21 cellular contexts compared by ENCODE assay signal in the genomic region with DNA sequence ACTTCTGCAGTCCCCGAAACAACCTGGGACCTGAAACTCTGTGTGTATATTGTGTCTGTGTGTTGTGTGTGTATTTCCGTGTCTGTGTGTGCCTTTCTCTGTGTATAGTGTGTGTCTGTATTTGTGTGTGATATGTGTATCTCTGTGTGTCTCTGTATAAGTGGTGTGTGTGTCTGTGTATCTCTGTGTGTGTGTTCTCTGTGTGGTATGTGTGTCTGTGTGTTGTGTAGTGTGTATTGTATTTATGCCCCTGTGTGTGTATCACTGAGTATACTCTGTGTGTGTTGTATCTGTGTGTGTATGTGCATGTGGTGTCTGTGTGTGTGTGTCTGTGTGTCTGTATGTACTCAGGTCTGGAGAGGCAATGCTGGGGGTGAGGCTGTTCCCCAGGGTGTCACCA. TPM values are rescaled to one million over a fixed set of nuclear protein-coding genes. Genes with fewer than 3 reads are reported as not detected.
DNase-seq lines count a peak whose midpoint lies in the region; ATAC-seq, FAIRE-seq and TF ChIP-seq lines count a peak whose summit lies in the region.
"Had no signal": no experiment of that assay in that cellular context is flagged by ENCODE, and none has a peak within 500 bp of the region (broad histone marks: within the 10 kb centered on the region; RNA-seq: fewer than 3 reads in every experiment).

No MANE protein-coding gene starts in this region.

- H3K36me3 ChIP-seq in CD8-positive, alpha-beta memory T cell (ENCODE audit: insufficient read depth, low read length), result peaks cover 83% of the 10 kb centered on the region
- H3K36me3 ChIP-seq in naive thymus-derived CD4-positive, alpha-beta T cell (ENCODE audit: control insufficient read depth in 2 of 3, insufficient read depth in 3 of 3, low read length in 3 of 3), result peaks cover 11 to 94% (median 62%) of the 10 kb centered on the region in 3 experiments
- H3K36me3 ChIP-seq in kidney (ENCODE audit: control insufficient read depth in 1 of 2, insufficient read depth in 2 of 2, low read length in 2 of 2), result peaks cover 12 to 21% of the 10 kb centered on the region in 2 donors

- no peaks in the 10 kb centered on the region for H3K27me3 ChIP-seq in CD8-positive, alpha-beta memory T cell (ENCODE audit: insufficient read depth, low read length, poor library complexity, severe bottlenecking)
- H3K27me3 ChIP-seq in naive thymus-derived CD4-positive, alpha-beta T cell (ENCODE audit: control insufficient read depth in 2 of 2, insufficient read depth in 2 of 2, low read length in 2 of 2), result no peaks in the 10 kb centered on the region
- H3K27me3 ChIP-seq: BLaER1 treated with 17β-estradiol and CSF1 and Interleukin-3, amounts not matched to agents 10 nM and 100 nM; pancreas had no signal

- peak overlapping the region; percentile 66 for H3K27ac Mint-ChIP-seq in activated CD4-positive, alpha-beta T cell treated with anti-CD3 and anti-CD28 coated beads for 36 hours
- peak overlapping the region; percentile 71 to 97 (median 90) for H3K27ac Mint-ChIP-seq in CD8-positive, alpha-beta memory T cell
- H3K27ac Mint-ChIP-seq in activated T-helper 17 cell treated with anti-CD3 and anti-CD28 coated beads, Interleukin-2, amount 50 U/mL, for 72 hours, result peak overlapping the region; percentile 15
- peak overlapping the region; percentile 14 to 86 (median 67) for H3K27ac Mint-ChIP-seq in naive thymus-derived CD4-positive, alpha-beta T cell

- peaks cover 64% of the 10 kb centered on the region for H3K4me1 Mint-ChIP-seq in activated CD4-positive, alpha-beta T cell treated with anti-CD3 and anti-CD28 coated beads for 36 hours
- peaks cover 75 to 92% (median 90%) of the 10 kb centered on the region in 3 donors for H3K4me1 Mint-ChIP-seq in CD8-positive, alpha-beta memory T cell
- H3K4me1 Mint-ChIP-seq in activated T-helper 17 cell treated with anti-CD3 and anti-CD28 coated beads, Interleukin-2, amount 50 U/mL, for 72 hours, result peaks cover 40% of the 10 kb centered on the region
- peaks cover 37 to 83% (median 69%) of the 10 kb centered on the region in 7 donors for H3K4me1 Mint-ChIP-seq in naive thymus-derived CD4-positive, alpha-beta T cell

- DNase-seq in activated CD4-positive, alpha-beta T cell treated with anti-CD3 and anti-CD28 coated beads for 36 hours, result no peak
- no peak for DNase-seq in activated CD4-positive, alpha-beta T cell treated with anti-CD3 and anti-CD28 coated beads for 1 hour
- no peak for DNase-seq in CD8-positive, alpha-beta memory T cell
- DNase-seq in naive thymus-derived CD4-positive, alpha-beta T cell, result no peak
- no peak for DNase-seq in kidney
- DNase-seq: amniotic stem cell; DMS153; Kasumi-1; left ventricle myocardium inferior; NCI-H1105; NCI-H2107; NCI-H524; pancreas; stimulated activated CD4-positive, alpha-beta T cell treated with anti-CD3 and anti-CD28 coated beads, Interleukin-2, amount 100 ng/mL, for 48 hours had no signal

- POLR2A ChIA-PET in activated CD4-positive, alpha-beta T cell treated with anti-CD3 and anti-CD28 coated beads for 36 hours (lab: Charles Lee), result no interaction called here
- POLR2A ChIA-PET in CD8-positive, alpha-beta memory T cell (lab: Charles Lee), result interaction anchor here (0.6 kb wide), 1 partner anchor 160 kb away, joined by 5 read pairs; no protein-coding TSS in a partner anchor
- POLR2A ChIA-PET in naive thymus-derived CD4-positive, alpha-beta T cell (lab: Charles Lee), result interaction anchor here (1.4 kb wide), 1 partner anchor 12 kb away, joined by 3 read pairs; a partner anchor contains a TSS

- no peaks in the 10 kb centered on the region for H3K27me3 Mint-ChIP-seq in activated CD4-positive, alpha-beta T cell treated with anti-CD3 and anti-CD28 coated beads for 36 hours
- H3K27me3 Mint-ChIP-seq in CD8-positive, alpha-beta memory T cell, result no peaks in the 10 kb centered on the region
- no peaks in the 10 kb centered on the region for H3K27me3 Mint-ChIP-seq in activated T-helper 17 cell treated with anti-CD3 and anti-CD28 coated beads, Interleukin-2, amount 50 U/mL, for 72 hours
- H3K27me3 Mint-ChIP-seq in naive thymus-derived CD4-positive, alpha-beta T cell, result no peaks in the 10 kb centered on the region

- no peak overlapping the region for H3K4me3 ChIP-seq in CD8-positive, alpha-beta memory T cell (ENCODE audit: low read length)
- peak overlapping the region; percentile 14 for H3K4me3 ChIP-seq in naive thymus-derived CD4-positive, alpha-beta T cell (ENCODE audit: low read length)
- H3K4me3 ChIP-seq in kidney (ENCODE audit: low read length in 2 of 2), result no peak overlapping the region
- H3K4me3 ChIP-seq: BLaER1 treated with 17β-estradiol and CSF1 and Interleukin-3, amounts not matched to agents 10 nM and 100 nM; left ventricle myocardium inferior; pancreas; thoracic aorta had no signal

- CTCF ChIA-PET in activated CD4-positive, alpha-beta T cell treated with anti-CD3 and anti-CD28 coated beads for 36 hours (lab: Charles Lee), result no interaction called here
- CTCF ChIA-PET in CD8-positive, alpha-beta memory T cell (lab: Charles Lee), result no interaction called here
- CTCF ChIA-PET in naive thymus-derived CD4-positive, alpha-beta T cell (lab: Charles Lee), result interaction anchor here (2.6 kb wide), 1 partner anchor 11 kb away, joined by 9 read pairs; a partner anchor contains a TSS

- no peak overlapping the region for H3K4me3 Mint-ChIP-seq in activated CD4-positive, alpha-beta T cell treated with anti-CD3 and anti-CD28 coated beads for 36 hours
- H3K4me3 Mint-ChIP-seq in CD8-positive, alpha-beta memory T cell, result peak overlapping the region; percentile 1 to 56 (median 33)
- H3K4me3 Mint-ChIP-seq in activated T-helper 17 cell treated with anti-CD3 and anti-CD28 coated beads, Interleukin-2, amount 50 U/mL, for 72 hours, result peak overlapping the region; percentile 45
- H3K4me3 Mint-ChIP-seq in naive thymus-derived CD4-positive, alpha-beta T cell, result peak overlapping the region in 6 of 10 donors; percentile 2 to 63 (median 12)

- no peaks in the 10 kb centered on the region for H3K9me3 Mint-ChIP-seq in activated CD4-positive, alpha-beta T cell treated with anti-CD3 and anti-CD28 coated beads for 36 hours (ENCODE audit: low read depth)
- H3K9me3 Mint-ChIP-seq in CD8-positive, alpha-beta memory T cell, result no peaks in the 10 kb centered on the region
- no peaks in the 10 kb centered on the region for H3K9me3 Mint-ChIP-seq in activated T-helper 17 cell treated with anti-CD3 and anti-CD28 coated beads, Interleukin-2, amount 50 U/mL, for 72 hours
- no peaks in the 10 kb centered on the region for H3K9me3 Mint-ChIP-seq in naive thymus-derived CD4-positive, alpha-beta T cell

- H3K27ac ChIP-seq in CD8-positive, alpha-beta memory T cell (ENCODE audit: low read depth, low read length), result no peak overlapping the region
- H3K27ac ChIP-seq in naive thymus-derived CD4-positive, alpha-beta T cell (ENCODE audit: low read depth, low read length), result peak overlapping the region; percentile 49
- H3K27ac ChIP-seq in kidney (ENCODE audit: low read depth in 2 of 2, low read length in 2 of 2), result no peak overlapping the region
- H3K27ac ChIP-seq: BLaER1 treated with 17β-estradiol and CSF1 and Interleukin-3, amounts not matched to agents 10 nM and 100 nM; left ventricle myocardium inferior; pancreas; thoracic aorta; VCaP had no signal

- no peak for FAIRE-seq in kidney (lab: Jason Lieb, UNC)
- FAIRE-seq: A204.1, pancreas had no signal

- no peak overlapping the region for H3K9ac ChIP-seq in kidney (ENCODE audit: low read length in 2 of 2)
- H3K9ac ChIP-seq: BLaER1 treated with 17β-estradiol and CSF1 and Interleukin-3, amounts not matched to agents 10 nM and 100 nM had no signal

- TF ChIP-seq CTCF in kidney (IDR thresholded peaks at IDR 0.05; ENCODE audit: borderline replicate concordance, extremely low read depth, insufficient read depth), result no peak

- peaks cover 58% of the 10 kb centered on the region for H3K4me1 ChIP-seq in CD8-positive, alpha-beta memory T cell (ENCODE audit: insufficient read depth, low read length)
- peaks cover 13 to 62% of the 10 kb centered on the region in 2 donors for H3K4me1 ChIP-seq in naive thymus-derived CD4-positive, alpha-beta T cell (ENCODE audit: control insufficient read depth in 2 of 2, insufficient read depth in 2 of 2, low read length in 2 of 2)
- no peaks in the 10 kb centered on the region for H3K4me1 ChIP-seq in kidney (ENCODE audit: control insufficient read depth in 1 of 2, insufficient read depth in 1 of 2, low read depth in 1 of 2, low read length in 2 of 2)
- H3K4me1 ChIP-seq: BLaER1 treated with 17β-estradiol and CSF1 and Interleukin-3, amounts not matched to agents 10 nM and 100 nM; left ventricle myocardium inferior; pancreas had no signal

- no peaks in the 10 kb centered on the region for H3K9me3 ChIP-seq in CD8-positive, alpha-beta memory T cell (ENCODE audit: low read length)
- H3K9me3 ChIP-seq in naive thymus-derived CD4-positive, alpha-beta T cell (ENCODE audit: control insufficient read depth in 2 of 3, low read length in 3 of 3), result no peaks in the 10 kb centered on the region
- H3K9me3 ChIP-seq in kidney (ENCODE audit: control insufficient read depth in 1 of 2, low read length in 2 of 2), result no peaks in the 10 kb centered on the region
- H3K9me3 ChIP-seq: BLaER1 treated with 17β-estradiol and CSF1 and Interleukin-3, amounts not matched to agents 10 nM and 100 nM; left ventricle myocardium inferior; pancreas; thoracic aorta had no signal

- intact Hi-C loops in activated CD4-positive, alpha-beta T cell treated with anti-CD3 and anti-CD28 coated beads for 36 hours (cut with DNase I, micrococcal nuclease), result loop anchor here (1.0 to 5.0 kb wide), 2 partner anchors 9 to 35 kb away; no protein-coding TSS in a partner anchor
- intact Hi-C loops in naive thymus-derived CD4-positive, alpha-beta T cell (cut with micrococcal nuclease), result loop anchor here in 1 of 2 donors (1.0 to 5.0 kb wide), 2 partner anchors 9 to 35 kb away; no protein-coding TSS in a partner anchor
- intact Hi-C loops in kidney (cut with DNase I), result no loop called here

- peak; percentile 27 for ATAC-seq in activated CD4-positive, alpha-beta T cell treated with anti-CD3 and anti-CD28 coated beads for 36 hours
- no peak for ATAC-seq in activated T-helper 17 cell treated with anti-CD3 and anti-CD28 coated beads, Interleukin-2, amount 50 U/mL, for 72 hours (replicated peaks)
- ATAC-seq in naive thymus-derived CD4-positive, alpha-beta T cell, result no peak
- no peak for ATAC-seq in GM19035 (IDR thresholded peaks at IDR 0.05; ENCODE audit: unreplicated experiment)
- no peak for ATAC-seq in GM18909 (IDR thresholded peaks at IDR 0.05; ENCODE audit: poor library complexity, unreplicated experiment)
- ATAC-seq: pancreas had no signal

- peaks cover 78% of the 10 kb centered on the region for H3K36me3 Mint-ChIP-seq in activated CD4-positive, alpha-beta T cell treated with anti-CD3 and anti-CD28 coated beads for 36 hours (ENCODE audit: low read depth)
- H3K36me3 Mint-ChIP-seq in CD8-positive, alpha-beta memory T cell, result peaks cover 4 to 93% (median 42%) of the 10 kb centered on the region in 3 donors
- peaks cover 100% of the 10 kb centered on the region for H3K36me3 Mint-ChIP-seq in activated T-helper 17 cell treated with anti-CD3 and anti-CD28 coated beads, Interleukin-2, amount 50 U/mL, for 72 hours (ENCODE audit: low read depth)
- H3K36me3 Mint-ChIP-seq in naive thymus-derived CD4-positive, alpha-beta T cell, result peaks cover 17 to 66% (median 54%) of the 10 kb centered on the region in 5 donors

RNA-seq across cellular contexts. Expression of a gene that starts 11.6 kb away (rescaled TPM):
- 10 to 100 TPM; 45.1 to 49.1 TPM for total RNA-seq in activated CD4-positive, alpha-beta T cell treated with anti-CD3 and anti-CD28 coated beads for 36 hours
- 10 to 100 TPM; 48.1 to 55.5 TPM for total RNA-seq in CD8-positive, alpha-beta memory T cell
- polyA plus RNA-seq in CD8-positive, alpha-beta memory T cell, result 108 TPM
- 100 to 1,000 TPM; 119 to 128 TPM for total RNA-seq in activated T-helper 17 cell treated with anti-CD3 and anti-CD28 coated beads, Interleukin-2, amount 50 U/mL, for 72 hours
- 100 to 1,000 TPM in 3 of 5 experiments, 10 to 100 TPM in 2; 84.9 to 159 (median 150) TPM for total RNA-seq in naive thymus-derived CD4-positive, alpha-beta T cell
- polyA plus RNA-seq in naive thymus-derived CD4-positive, alpha-beta T cell, result 10 to 100 TPM; 38.9 to 78.1 TPM
- total RNA-seq in kidney, result 35.3 TPM
- 8.0 TPM for polyA plus RNA-seq in kidney (ENCODE audit: insufficient read depth, low read depth, low replicate concordance)

Comparison
In these comparisons a context has a peak if more than half of its experiments do, and no peak if none do; other contexts are left out.
1. H3K27ac Mint-ChIP-seq: peak in every context shown above with its lines; median percentile 90 in CD8-positive, alpha-beta memory T cell; 67 in naive thymus-derived CD4-positive, alpha-beta T cell; 66 in activated CD4-positive, alpha-beta T cell treated with anti-CD3 and anti-CD28 coated beads for 36 hours; 15 in activated T-helper 17 cell treated with anti-CD3 and anti-CD28 coated beads, Interleukin-2, amount 50 U/mL, for 72 hours.